In the genomic region with DNA sequence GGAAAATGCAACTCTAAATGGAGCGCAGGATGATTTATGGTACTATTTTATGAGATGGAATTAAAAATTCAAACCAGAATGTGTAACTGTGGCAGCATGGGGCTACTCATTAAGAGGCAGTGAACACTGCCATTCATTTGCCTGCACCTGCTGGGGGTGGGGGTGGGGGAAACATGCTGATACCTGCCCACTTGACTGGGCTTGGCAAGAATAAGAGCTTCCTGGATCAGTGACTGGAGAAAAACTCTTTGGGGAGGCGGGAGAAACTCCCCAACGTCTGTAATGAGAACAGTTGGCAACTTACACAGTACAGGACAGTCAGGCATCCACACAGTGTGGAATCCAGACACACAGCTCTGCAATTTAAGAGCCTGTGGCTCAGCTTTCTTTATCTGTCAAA, we compare ENCODE assay signal across 14 cellular contexts.
DNase-seq lines count a peak whose midpoint lies in the region; ATAC-seq and TF ChIP-seq lines count a peak whose summit lies in the region.
"Had no signal": no experiment of that assay in that cellular context is flagged by ENCODE, and none has a peak within 500 bp of the region (broad histone marks: within the 10 kb centered on the region; RNA-seq: fewer than 3 reads in every experiment).

No MANE protein-coding gene starts in this region.

- TF ChIP-seq CTCF in epithelial cell of esophagus (IDR thresholded peaks at IDR 0.05; ENCODE audit: insufficient read depth, low read depth, low read length, missing control alignments), result no peak

- H3K4me3 ChIP-seq in epithelial cell of esophagus (ENCODE audit: low read length), result no peak overlapping the region
- H3K4me3 ChIP-seq: Peyer's patch, smooth muscle cell, suprapubic skin had no signal

- ATAC-seq in GM18873 (IDR thresholded peaks at IDR 0.05; ENCODE audit: low FRiP score, unreplicated experiment), result no peak
- ATAC-seq in HG02973 (IDR thresholded peaks at IDR 0.05; ENCODE audit: unreplicated experiment), result no peak

- DNase-seq in DMS79 treated with DMSO at 0.1 percent for 48 hours (lab: John Stamatoyannopoulos, UW) (peak; percentile 99), NCI-H1694 treated with DMSO at 0.1 percent for 48 hours (lab: John Stamatoyannopoulos, UW) (peak; percentile 71), NCI-H345 treated with DMSO at 0.1 percent for 48 hours (lab: John Stamatoyannopoulos, UW; ENCODE audit: unreplicated experiment) (peak; percentile 69), epithelial cell of esophagus (ENCODE audit: low read depth) (peak; percentile 84), H4 (ENCODE audit: low spot score) (no peak), AML-193 (lab: John Stamatoyannopoulos, UW) (no peak)
- DNase-seq: activated effector memory CD4-positive, alpha-beta T cell treated with Interleukin-2 at 50 U/mL for 16 hours; amniotic stem cell; caudate nucleus; Peyer's patch had no signal

Comparison
In these comparisons a context has a peak if more than half of its experiments do, and no peak if none do; other contexts are left out.
1. DNase-seq: peak in DMS79 treated with DMSO at 0.1 percent for 48 hours (single experiment), NCI-H1694 treated with DMSO at 0.1 percent for 48 hours (single experiment), NCI-H345 treated with DMSO at 0.1 percent for 48 hours (single experiment) and epithelial cell of esophagus (single experiment); none in H4 (single experiment) and AML-193 (0 of 2).